Comparison of ENCODE assay signal across 25 cellular contexts in genomic region chr4:91636083-91636482, GRCh38.
"Had no signal": no experiment of that assay in that cellular context is flagged by ENCODE, and none has a peak within 500 bp of the region (broad histone marks: within the 10 kb centered on the region; RNA-seq: fewer than 3 reads in every experiment).

No MANE protein-coding gene starts in this region.

- H3K36me3 Mint-ChIP-seq: natural killer cell treated with Interleukin-12 subunit alpha and Interleukin-12 subunit beta and Interleukin-15 and Interleukin-18, amount 100 ng/mL, for 72 hours; stimulated activated memory B cell treated with anti-CD40 and anti-IgM and Interleukin-4, amounts not matched to agents 10 μg/mL and 1 μg/mL and 100 μg/mL, for 72 hours; type B pancreatic cell had no signal

- H3K4me3 Mint-ChIP-seq: naive thymus-derived CD4-positive, alpha-beta T cell; natural killer cell treated with Interleukin-12 subunit alpha and Interleukin-12 subunit beta and Interleukin-15 and Interleukin-18, amount 100 ng/mL, for 72 hours; stimulated activated memory B cell treated with anti-CD40 and anti-IgM and Interleukin-4, amounts not matched to agents 10 μg/mL and 1 μg/mL and 100 μg/mL, for 72 hours; stimulated activated naive CD8-positive, alpha-beta T cell treated with anti-CD3 and anti-CD28 coated beads, Interleukin-15, amount 100 ng/mL, for 72 hours; type B pancreatic cell had no signal

- H3K4me2 ChIP-seq: smooth muscle cell had no signal

- H3K4me1 ChIP-seq: left ventricle myocardium inferior, parathyroid adenoma, psoas muscle, right atrium auricular region, right lobe of liver, tibial nerve, uterus had no signal

- H3K27me3 ChIP-seq: neutrophil, right atrium auricular region, right lobe of liver, tibial nerve, uterus had no signal

- H3K27ac Mint-ChIP-seq: naive thymus-derived CD4-positive, alpha-beta T cell; natural killer cell treated with Interleukin-12 subunit alpha and Interleukin-12 subunit beta and Interleukin-15 and Interleukin-18, amount 100 ng/mL, for 72 hours; stimulated activated memory B cell treated with anti-CD40 and anti-IgM and Interleukin-4, amounts not matched to agents 10 μg/mL and 1 μg/mL and 100 μg/mL, for 72 hours; stimulated activated naive CD8-positive, alpha-beta T cell treated with anti-CD3 and anti-CD28 coated beads, Interleukin-15, amount 100 ng/mL, for 72 hours; type B pancreatic cell had no signal

- ATAC-seq: mucosa of descending colon; naive thymus-derived CD4-positive, alpha-beta T cell; natural killer cell treated with Interleukin-12 subunit alpha and Interleukin-12 subunit beta and Interleukin-15 and Interleukin-18, amount 100 ng/mL, for 72 hours; psoas muscle; right lobe of liver; stimulated activated memory B cell treated with anti-CD40 and anti-IgM and Interleukin-4, amounts not matched to agents 10 μg/mL and 1 μg/mL and 100 μg/mL, for 72 hours; stimulated activated naive CD8-positive, alpha-beta T cell treated with anti-CD3 and anti-CD28 coated beads, Interleukin-15, amount 100 ng/mL, for 72 hours had no signal

- H3K9me3 ChIP-seq: mucosa of descending colon, neutrophil, psoas muscle, right atrium auricular region, right lobe of liver, uterus had no signal

- H3K4me1 Mint-ChIP-seq: naive thymus-derived CD4-positive, alpha-beta T cell; stimulated activated memory B cell treated with anti-CD40 and anti-IgM and Interleukin-4, amounts not matched to agents 10 μg/mL and 1 μg/mL and 100 μg/mL, for 72 hours; stimulated activated naive CD8-positive, alpha-beta T cell treated with anti-CD3 and anti-CD28 coated beads, Interleukin-15, amount 100 ng/mL, for 72 hours had no signal

- H3K79me2 ChIP-seq: parathyroid adenoma had no signal

- H3K27me3 Mint-ChIP-seq: naive thymus-derived CD4-positive, alpha-beta T cell; natural killer cell treated with Interleukin-12 subunit alpha and Interleukin-12 subunit beta and Interleukin-15 and Interleukin-18, amount 100 ng/mL, for 72 hours; stimulated activated memory B cell treated with anti-CD40 and anti-IgM and Interleukin-4, amounts not matched to agents 10 μg/mL and 1 μg/mL and 100 μg/mL, for 72 hours; stimulated activated naive CD8-positive, alpha-beta T cell treated with anti-CD3 and anti-CD28 coated beads, Interleukin-15, amount 100 ng/mL, for 72 hours; type B pancreatic cell had no signal

- H3K9me3 Mint-ChIP-seq: type B pancreatic cell had no signal

- H2AFZ ChIP-seq: parathyroid adenoma had no signal

- H3K4me3 ChIP-seq: left ventricle myocardium inferior, lung, mucosa of descending colon, psoas muscle, right atrium auricular region, right lobe of liver, smooth muscle cell, tibial nerve, uterus had no signal

- DNase-seq: islet precursor cell; left ventricle myocardium inferior; midbrain; mucosa of descending colon; naive thymus-derived CD4-positive, alpha-beta T cell; occipital lobe; psoas muscle; right lobe of liver; stimulated activated CD4-positive, alpha-beta T cell treated with anti-CD3 and anti-CD28 coated beads, Interleukin-1b, Interleukin-23, amount 100 ng/mL, for 48 hours; stimulated activated CD4-positive, alpha-beta T cell treated with anti-CD3 and anti-CD28 coated beads, Interleukin-2, amount 100 ng/mL, for 48 hours; stimulated activated CD4-positive, alpha-beta T cell treated with anti-CD3 and anti-CD28 coated beads, Interleukin-4, amount 100 ng/mL, for 4 hours; stimulated activated CD8-positive, alpha-beta memory T cell treated with anti-CD3 and anti-CD28 coated beads, Interleukin-4, amount 100 ng/mL, for 48 hours; stimulated activated naive CD4-positive, alpha-beta T cell treated with Interleukin-2 at 50 U/mL for 16 hours; stimulated activated naive CD8-positive, alpha-beta T cell treated with anti-CD3 and anti-CD28 coated beads, Interleukin-15, amount 100 ng/mL, for 72 hours; substantia nigra; uterus had no signal

- H3K9ac ChIP-seq: parathyroid adenoma had no signal

- H3K36me3 ChIP-seq: left ventricle myocardium inferior, neutrophil, right atrium auricular region, right lobe of liver, tibial nerve, uterus had no signal

- H3K27ac ChIP-seq: left ventricle myocardium inferior, neutrophil, parathyroid adenoma, psoas muscle, right atrium auricular region, right lobe of liver, tibial nerve, uterus had no signal
